In genomic region chr16:30076276-30076791, GRCh38 we compare ENCODE assay signal across 6 cellular contexts. TPM values are rescaled to one million over a fixed set of nuclear protein-coding genes. Genes with fewer than 3 reads are reported as not detected.
DNase-seq lines count a peak whose midpoint lies in the region; ATAC-seq lines count a peak whose summit lies in the region.

No MANE protein-coding gene starts in this region.

- peak; percentile 41 to 47 for ATAC-seq in activated T-cell treated with anti-CD3 and anti-CD28 coated beads, Interleukin-2, amount 50 U/mL, for 4 hours
- peak; percentile 11 for ATAC-seq in activated T-helper 17 cell treated with anti-CD3 and anti-CD28 coated beads, Interleukin-2, amount 50 U/mL, for 72 hours (replicated peaks)
- peak; percentile 48 for ATAC-seq in memory B cell (ENCODE audit: low read depth)

- peak overlapping the region; percentile 93 for H3K4me3 Mint-ChIP-seq in activated T-cell treated with anti-CD3 and anti-CD28 coated beads, Interleukin-2, amount 50 U/mL, for 4 hours
- peak overlapping the region; percentile 91 for H3K4me3 Mint-ChIP-seq in activated T-helper 17 cell treated with anti-CD3 and anti-CD28 coated beads, Interleukin-2, amount 50 U/mL, for 72 hours
- H3K4me3 Mint-ChIP-seq in memory B cell = peak overlapping the region; percentile 94

- H3K9me3 Mint-ChIP-seq in activated T-cell treated with anti-CD3 and anti-CD28 coated beads, Interleukin-2, amount 50 U/mL, for 4 hours = no peaks in the 10 kb centered on the region
- no peaks in the 10 kb centered on the region for H3K9me3 Mint-ChIP-seq in activated T-helper 17 cell treated with anti-CD3 and anti-CD28 coated beads, Interleukin-2, amount 50 U/mL, for 72 hours
- no peaks in the 10 kb centered on the region for H3K9me3 Mint-ChIP-seq in memory B cell

- peaks cover 25% of the 10 kb centered on the region for H3K36me3 Mint-ChIP-seq in activated T-cell treated with anti-CD3 and anti-CD28 coated beads, Interleukin-2, amount 50 U/mL, for 4 hours (ENCODE audit: insufficient read depth)
- H3K36me3 Mint-ChIP-seq in activated T-helper 17 cell treated with anti-CD3 and anti-CD28 coated beads, Interleukin-2, amount 50 U/mL, for 72 hours (ENCODE audit: low read depth) = peaks cover 76% of the 10 kb centered on the region
- peaks cover 15% of the 10 kb centered on the region for H3K36me3 Mint-ChIP-seq in memory B cell

- peak overlapping the region; percentile 97 for H3K27ac Mint-ChIP-seq in activated T-helper 17 cell treated with anti-CD3 and anti-CD28 coated beads, Interleukin-2, amount 50 U/mL, for 72 hours
- peak overlapping the region; percentile 97 for H3K27ac Mint-ChIP-seq in memory B cell

- H3K27me3 Mint-ChIP-seq in activated T-cell treated with anti-CD3 and anti-CD28 coated beads, Interleukin-2, amount 50 U/mL, for 4 hours (ENCODE audit: low read depth) = no peaks in the 10 kb centered on the region
- no peaks in the 10 kb centered on the region for H3K27me3 Mint-ChIP-seq in activated T-helper 17 cell treated with anti-CD3 and anti-CD28 coated beads, Interleukin-2, amount 50 U/mL, for 72 hours
- no peaks in the 10 kb centered on the region for H3K27me3 Mint-ChIP-seq in memory B cell

- no peak for DNase-seq in activated T-cell treated with anti-CD3 and anti-CD28 coated beads, Interleukin-2, amount 50 U/mL, for 4 hours
- no peak for DNase-seq in activated T-cell treated with anti-CD3 and anti-CD28 coated beads for 4 hours
- DNase-seq in memory B cell (ENCODE audit: low spot score in 2 of 2) = no peak
- no peak for DNase-seq in superior temporal gyrus (ENCODE audit: extremely low spot score)
- no peak for DNase-seq in NCI-H128 (lab: John Stamatoyannopoulos, UW; ENCODE audit: unreplicated experiment)

- H3K4me1 Mint-ChIP-seq in activated T-cell treated with anti-CD3 and anti-CD28 coated beads, Interleukin-2, amount 50 U/mL, for 4 hours (ENCODE audit: low read depth) = peaks cover 36% of the 10 kb centered on the region
- H3K4me1 Mint-ChIP-seq in activated T-helper 17 cell treated with anti-CD3 and anti-CD28 coated beads, Interleukin-2, amount 50 U/mL, for 72 hours = peaks cover 11% of the 10 kb centered on the region
- H3K4me1 Mint-ChIP-seq in memory B cell = peaks cover 22% of the 10 kb centered on the region

RNA-seq across cellular contexts. Expression of gene PPP4C, which starts 0.5 kb away (rescaled TPM):
- total RNA-seq in activated T-cell treated with anti-CD3 and anti-CD28 coated beads, Interleukin-2, amount 50 U/mL, for 4 hours = 100 to 1,000 TPM; 147 to 164 (median 152) TPM
- total RNA-seq in activated T-helper 17 cell treated with anti-CD3 and anti-CD28 coated beads, Interleukin-2, amount 50 U/mL, for 72 hours = 100 to 1,000 TPM; 111 to 147 TPM

RNA-seq across cellular contexts. Expression of gene ALDOA, which starts 10.8 kb away (rescaled TPM):
- total RNA-seq in activated T-cell treated with anti-CD3 and anti-CD28 coated beads, Interleukin-2, amount 50 U/mL, for 4 hours = 1,000 to 10,000 TPM; 2,101 to 2,362 (median 2,220) TPM
- 1,000 to 10,000 TPM; 2,200 to 3,862 TPM for total RNA-seq in activated T-helper 17 cell treated with anti-CD3 and anti-CD28 coated beads, Interleukin-2, amount 50 U/mL, for 72 hours

RNA-seq across cellular contexts. Expression of gene TBX6, which starts 15.4 kb away (rescaled TPM):
- under 1 TPM; 0.33 to 0.87 (median 0.48) TPM for total RNA-seq in activated T-cell treated with anti-CD3 and anti-CD28 coated beads, Interleukin-2, amount 50 U/mL, for 4 hours
- total RNA-seq in activated T-helper 17 cell treated with anti-CD3 and anti-CD28 coated beads, Interleukin-2, amount 50 U/mL, for 72 hours = 1 to 10 TPM; 1.1 to 3.7 TPM

RNA-seq across cellular contexts. Expression of gene YPEL3, which starts 19.7 kb away (rescaled TPM):
- total RNA-seq in activated T-cell treated with anti-CD3 and anti-CD28 coated beads, Interleukin-2, amount 50 U/mL, for 4 hours = 1 to 10 TPM; 4.4 to 7.2 (median 6.1) TPM
- total RNA-seq in activated T-helper 17 cell treated with anti-CD3 and anti-CD28 coated beads, Interleukin-2, amount 50 U/mL, for 72 hours = 100 to 1,000 TPM in 1 of 2 donors, 10 to 100 TPM in 1; 34.7 to 107 TPM

RNA-seq across cellular contexts. Expression of gene GDPD3, which starts 37.0 kb away (rescaled TPM):
- total RNA-seq in activated T-cell treated with anti-CD3 and anti-CD28 coated beads, Interleukin-2, amount 50 U/mL, for 4 hours = 1 to 10 TPM in 2 of 3 donors, under 1 TPM in 1; 0.76 to 3.3 (median 2.7) TPM
- 10 to 100 TPM; 13.4 to 37.8 TPM for total RNA-seq in activated T-helper 17 cell treated with anti-CD3 and anti-CD28 coated beads, Interleukin-2, amount 50 U/mL, for 72 hours
